In genomic region chr7:30164567-30164966, GRCh38 we compare ENCODE assay signal across 1 cellular context.
A peak's percentile ranks its signal among the peaks of the same experiment; 100 is the strongest.
TF ChIP-seq lines count a peak whose summit lies in the region.

No MANE protein-coding gene starts in this region.

TF ChIP-seq in GM12878, 131 proteins besides CTCF, POLR2A, EP300 and RAD21 (continued from another document):
- TF ChIP-seq NKRF (conservative IDR thresholded peaks at IDR 0.05) (no peak), CHD1 (IDR thresholded peaks at IDR 0.05; ENCODE audit: low read depth, low read length) (no peak), NR2C2 (IDR thresholded peaks at IDR 0.05; ENCODE audit: borderline replicate concordance, control insufficient read depth, insufficient read length, low read depth) (no peak), TBL1XR1 (IDR thresholded peaks at IDR 0.05; ENCODE audit: low read depth, low read length) (no peak), BHLHE40 (IDR thresholded peaks at IDR 0.05; ENCODE audit: borderline replicate concordance in 1 of 2, low read depth in 2 of 2, low read length in 1 of 2) (no peak), CREB1 (IDR thresholded peaks at IDR 0.05; ENCODE audit: low read depth) (no peak), MXI1 (IDR thresholded peaks at IDR 0.05; ENCODE audit: low read depth, low read length) (no peak), STAT1 (conservative IDR thresholded peaks at IDR 0.05) (no peak), SMARCA5 (IDR thresholded peaks at IDR 0.05) (peak; percentile 10; the same call in 1 of the 2 replicates), GATAD2B (conservative IDR thresholded peaks at IDR 0.05; ENCODE audit: low read depth) (no peak), E2F8 (IDR thresholded peaks at IDR 0.05; ENCODE audit: low read depth, partially characterized antibody) (no peak), ZBED1 (IDR thresholded peaks at IDR 0.05; ENCODE audit: borderline replicate concordance) (no peak), HDAC6 (IDR thresholded peaks at IDR 0.05; ENCODE audit: unreplicated experiment) (no peak), ZNF622 (IDR thresholded peaks at IDR 0.05) (no peak), SRF (IDR thresholded peaks at IDR 0.05; ENCODE audit: low read depth in 2 of 2, low read length in 2 of 2) (no peak), RELA (IDR thresholded peaks at IDR 0.05; ENCODE audit: borderline replicate concordance, partially characterized antibody) (no peak), YBX1 (IDR thresholded peaks at IDR 0.05) (no peak), SREBF2 (IDR thresholded peaks at IDR 0.05; ENCODE audit: low read length) (no peak), ZNF384 (IDR thresholded peaks at IDR 0.05; ENCODE audit: borderline replicate concordance, low read depth, low read length) (peak; percentile 20; the same call in 1 of the 2 replicates), SMAD1 (IDR thresholded peaks at IDR 0.05; ENCODE audit: low read depth, partially characterized antibody) (no peak), CEBPB (IDR thresholded peaks at IDR 0.05; ENCODE audit: borderline replicate concordance in 1 of 2, low read depth in 2 of 2, low read length in 2 of 2) (no peak), HDGF (IDR thresholded peaks at IDR 0.05) (no peak), BRCA1 (IDR thresholded peaks at IDR 0.05; ENCODE audit: low read depth, low read length) (no peak), RCOR1 (conservative IDR thresholded peaks at IDR 0.05; ENCODE audit: low read depth, low read length) (no peak), DPF2 (IDR thresholded peaks at IDR 0.05) (no peak), ZNF24 (IDR thresholded peaks at IDR 0.05) (no peak; the same call in 1 of the 2 replicates), CBX5 (IDR thresholded peaks at IDR 0.05; ENCODE audit: low read depth) (no peak), CREM (IDR thresholded peaks at IDR 0.05; ENCODE audit: low read depth) (no peak), YY1 (IDR thresholded peaks at IDR 0.05; ENCODE audit: low read depth, low read length) (peak; percentile 49; the same call in 1 of the 2 replicates), IKZF1 (conservative IDR thresholded peaks at IDR 0.05) (peak; percentile 29; the same call in 1 of the 2 replicates), SIX5 (IDR thresholded peaks at IDR 0.05; ENCODE audit: low read depth, low read length, severe bottlenecking) (no peak), IKZF2 (IDR thresholded peaks at IDR 0.05) (peak; percentile 17 to 43; a peak in 1 of 4 replicates), NFIC (IDR thresholded peaks at IDR 0.05; ENCODE audit: low read depth, low read length) (no peak), TCF7 (IDR thresholded peaks at IDR 0.05; ENCODE audit: borderline replicate concordance) (no peak), FOXM1 (IDR thresholded peaks at IDR 0.05; ENCODE audit: low read depth, low read length) (0 out of 2 replicates have a peak, but pooled peaks have one; percentile 26), NR2F1 (conservative IDR thresholded peaks at IDR 0.05) (no peak; the same call in 1 of the 2 replicates), FOXK2 (IDR thresholded peaks at IDR 0.05) (no peak), PAX8 (IDR thresholded peaks at IDR 0.05) (no peak), PML (IDR thresholded peaks at IDR 0.05; ENCODE audit: low read length) (no peak), SP1 (IDR thresholded peaks at IDR 0.05; ENCODE audit: low read depth, low read length) (no peak), BCL11A (IDR thresholded peaks at IDR 0.05; ENCODE audit: low read depth, low read length) (no peak), SMC3 (IDR thresholded peaks at IDR 0.05; ENCODE audit: borderline replicate concordance, low read length) (peak; percentile 91), ZZZ3 (IDR thresholded peaks at IDR 0.05; ENCODE audit: control insufficient read depth, insufficient read length, low read depth) (no peak), FOS (IDR thresholded peaks at IDR 0.05; ENCODE audit: borderline replicate concordance, extremely low read depth, insufficient read length) (no peak), USF2 (IDR thresholded peaks at IDR 0.05; ENCODE audit: borderline replicate concordance, low read depth, low read length) (no peak), NFYA (IDR thresholded peaks at IDR 0.05; ENCODE audit: borderline replicate concordance, low read depth, low read length) (no peak)
- TF ChIP-seq, protein P1, sequence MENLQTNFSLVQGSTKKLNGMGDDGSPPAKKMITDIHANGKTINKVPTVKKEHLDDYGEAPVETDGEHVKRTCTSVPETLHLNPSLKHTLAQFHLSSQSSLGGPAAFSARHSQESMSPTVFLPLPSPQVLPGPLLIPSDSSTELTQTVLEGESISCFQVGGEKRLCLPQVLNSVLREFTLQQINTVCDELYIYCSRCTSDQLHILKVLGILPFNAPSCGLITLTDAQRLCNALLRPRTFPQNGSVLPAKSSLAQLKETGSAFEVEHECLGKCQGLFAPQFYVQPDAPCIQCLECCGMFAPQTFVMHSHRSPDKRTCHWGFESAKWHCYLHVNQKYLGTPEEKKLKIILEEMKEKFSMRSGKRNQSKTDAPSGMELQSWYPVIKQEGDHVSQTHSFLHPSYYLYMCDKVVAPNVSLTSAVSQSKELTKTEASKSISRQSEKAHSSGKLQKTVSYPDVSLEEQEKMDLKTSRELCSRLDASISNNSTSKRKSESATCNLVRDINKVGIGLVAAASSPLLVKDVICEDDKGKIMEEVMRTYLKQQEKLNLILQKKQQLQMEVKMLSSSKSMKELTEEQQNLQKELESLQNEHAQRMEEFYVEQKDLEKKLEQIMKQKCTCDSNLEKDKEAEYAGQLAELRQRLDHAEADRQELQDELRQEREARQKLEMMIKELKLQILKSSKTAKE (IDR thresholded peaks at IDR 0.05; ENCODE audit: low read depth, poor library complexity, severe bottlenecking): peak; percentile 60
- TF ChIP-seq, protein P2, sequence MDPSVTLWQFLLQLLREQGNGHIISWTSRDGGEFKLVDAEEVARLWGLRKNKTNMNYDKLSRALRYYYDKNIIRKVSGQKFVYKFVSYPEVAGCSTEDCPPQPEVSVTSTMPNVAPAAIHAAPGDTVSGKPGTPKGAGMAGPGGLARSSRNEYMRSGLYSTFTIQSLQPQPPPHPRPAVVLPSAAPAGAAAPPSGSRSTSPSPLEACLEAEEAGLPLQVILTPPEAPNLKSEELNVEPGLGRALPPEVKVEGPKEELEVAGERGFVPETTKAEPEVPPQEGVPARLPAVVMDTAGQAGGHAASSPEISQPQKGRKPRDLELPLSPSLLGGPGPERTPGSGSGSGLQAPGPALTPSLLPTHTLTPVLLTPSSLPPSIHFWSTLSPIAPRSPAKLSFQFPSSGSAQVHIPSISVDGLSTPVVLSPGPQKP (IDR thresholded peaks at IDR 0.05; ENCODE audit: low read depth, low read length): no peak
- TF ChIP-seq, protein P3, sequence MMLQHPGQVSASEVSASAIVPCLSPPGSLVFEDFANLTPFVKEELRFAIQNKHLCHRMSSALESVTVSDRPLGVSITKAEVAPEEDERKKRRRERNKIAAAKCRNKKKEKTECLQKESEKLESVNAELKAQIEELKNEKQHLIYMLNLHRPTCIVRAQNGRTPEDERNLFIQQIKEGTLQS (IDR thresholded peaks at IDR 0.05; ENCODE audit: borderline replicate concordance, extremely low read depth, low read depth, low read length): no peak
- TF ChIP-seq, protein P4, sequence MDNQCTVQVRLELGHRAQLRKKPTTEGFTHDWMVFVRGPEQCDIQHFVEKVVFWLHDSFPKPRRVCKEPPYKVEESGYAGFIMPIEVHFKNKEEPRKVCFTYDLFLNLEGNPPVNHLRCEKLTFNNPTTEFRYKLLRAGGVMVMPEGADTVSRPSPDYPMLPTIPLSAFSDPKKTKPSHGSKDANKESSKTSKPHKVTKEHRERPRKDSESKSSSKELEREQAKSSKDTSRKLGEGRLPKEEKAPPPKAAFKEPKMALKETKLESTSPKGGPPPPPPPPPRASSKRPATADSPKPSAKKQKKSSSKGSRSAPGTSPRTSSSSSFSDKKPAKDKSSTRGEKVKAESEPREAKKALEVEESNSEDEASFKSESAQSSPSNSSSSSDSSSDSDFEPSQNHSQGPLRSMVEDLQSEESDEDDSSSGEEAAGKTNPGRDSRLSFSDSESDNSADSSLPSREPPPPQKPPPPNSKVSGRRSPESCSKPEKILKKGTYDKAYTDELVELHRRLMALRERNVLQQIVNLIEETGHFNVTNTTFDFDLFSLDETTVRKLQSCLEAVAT (IDR thresholded peaks at IDR 0.05): no peak
- TF ChIP-seq, protein P5, sequence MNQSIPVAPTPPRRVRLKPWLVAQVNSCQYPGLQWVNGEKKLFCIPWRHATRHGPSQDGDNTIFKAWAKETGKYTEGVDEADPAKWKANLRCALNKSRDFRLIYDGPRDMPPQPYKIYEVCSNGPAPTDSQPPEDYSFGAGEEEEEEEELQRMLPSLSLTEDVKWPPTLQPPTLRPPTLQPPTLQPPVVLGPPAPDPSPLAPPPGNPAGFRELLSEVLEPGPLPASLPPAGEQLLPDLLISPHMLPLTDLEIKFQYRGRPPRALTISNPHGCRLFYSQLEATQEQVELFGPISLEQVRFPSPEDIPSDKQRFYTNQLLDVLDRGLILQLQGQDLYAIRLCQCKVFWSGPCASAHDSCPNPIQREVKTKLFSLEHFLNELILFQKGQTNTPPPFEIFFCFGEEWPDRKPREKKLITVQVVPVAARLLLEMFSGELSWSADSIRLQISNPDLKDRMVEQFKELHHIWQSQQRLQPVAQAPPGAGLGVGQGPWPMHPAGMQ (IDR thresholded peaks at IDR 0.05; ENCODE audit: borderline replicate concordance): no peak
- TF ChIP-seq, protein P6, sequence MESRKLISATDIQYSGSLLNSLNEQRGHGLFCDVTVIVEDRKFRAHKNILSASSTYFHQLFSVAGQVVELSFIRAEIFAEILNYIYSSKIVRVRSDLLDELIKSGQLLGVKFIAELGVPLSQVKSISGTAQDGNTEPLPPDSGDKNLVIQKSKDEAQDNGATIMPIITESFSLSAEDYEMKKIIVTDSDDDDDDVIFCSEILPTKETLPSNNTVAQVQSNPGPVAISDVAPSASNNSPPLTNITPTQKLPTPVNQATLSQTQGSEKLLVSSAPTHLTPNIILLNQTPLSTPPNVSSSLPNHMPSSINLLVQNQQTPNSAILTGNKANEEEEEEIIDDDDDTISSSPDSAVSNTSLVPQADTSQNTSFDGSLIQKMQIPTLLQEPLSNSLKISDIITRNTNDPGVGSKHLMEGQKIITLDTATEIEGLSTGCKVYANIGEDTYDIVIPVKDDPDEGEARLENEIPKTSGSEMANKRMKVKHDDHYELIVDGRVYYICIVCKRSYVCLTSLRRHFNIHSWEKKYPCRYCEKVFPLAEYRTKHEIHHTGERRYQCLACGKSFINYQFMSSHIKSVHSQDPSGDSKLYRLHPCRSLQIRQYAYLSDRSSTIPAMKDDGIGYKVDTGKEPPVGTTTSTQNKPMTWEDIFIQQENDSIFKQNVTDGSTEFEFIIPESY (IDR thresholded peaks at IDR 0.05): no peak
- TF ChIP-seq, protein P7, sequence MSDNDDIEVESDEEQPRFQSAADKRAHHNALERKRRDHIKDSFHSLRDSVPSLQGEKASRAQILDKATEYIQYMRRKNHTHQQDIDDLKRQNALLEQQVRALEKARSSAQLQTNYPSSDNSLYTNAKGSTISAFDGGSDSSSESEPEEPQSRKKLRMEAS (IDR thresholded peaks at IDR 0.05; ENCODE audit: low read depth, low read length): no peak
